10 cellular contexts compared by ENCODE assay signal in the genomic region with DNA sequence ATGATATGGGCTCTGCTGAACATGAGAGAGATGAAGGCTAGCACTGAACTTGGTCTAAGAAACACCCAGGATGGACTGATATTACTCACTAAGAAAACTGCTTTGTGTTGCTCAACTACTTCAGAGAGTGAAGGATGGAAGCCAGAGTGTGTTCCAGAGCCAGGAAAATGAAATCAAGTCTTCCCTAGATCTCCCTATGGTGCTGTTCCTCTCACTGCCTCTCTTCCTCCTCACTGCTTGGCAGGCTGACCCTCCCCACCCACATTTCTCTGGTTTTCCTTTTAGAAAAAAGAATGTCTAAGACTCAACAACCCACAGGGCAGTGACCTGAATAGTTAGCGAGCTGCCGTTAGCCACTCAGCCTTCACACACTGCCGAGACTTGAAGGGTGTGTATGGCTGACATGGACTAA.
DNase-seq lines count a peak whose midpoint lies in the region; TF ChIP-seq lines count a peak whose summit lies in the region.
"Had no signal": no experiment of that assay in that cellular context is flagged by ENCODE, and none has a peak within 500 bp of the region (broad histone marks: within the 10 kb centered on the region; RNA-seq: fewer than 3 reads in every experiment).

No MANE protein-coding gene starts in this region.

- H3K27ac ChIP-seq in fibroblast of lung (ENCODE audit: insufficient read depth, low read length) (peak overlapping the region; percentile 43), muscle layer of duodenum (ENCODE audit: low read length) (peak overlapping the region; percentile 24), tibial artery (peak overlapping the region; percentile 71 to 77), dorsolateral prefrontal cortex (no peak overlapping the region)

- H3K4me1 ChIP-seq in fibroblast of lung (ENCODE audit: control insufficient read depth, extremely low read depth, insufficient read depth, low read length) (peaks cover 4% of the 10 kb centered on the region), muscle layer of duodenum (ENCODE audit: control insufficient read depth in 1 of 2, insufficient read depth in 2 of 2, low read length in 2 of 2) (no peaks in the 10 kb centered on the region), tibial artery (peaks cover 0 to 38% (median 26%) of the 10 kb centered on the region in 4 donors)

- intact Hi-C loops in tibial artery (cut with DNase I; ENCODE audit: low total_unique reads) = no loop called here
- intact Hi-C loops in dorsolateral prefrontal cortex (cut with DNase I) = no loop called here

- peak; percentile 51 for DNase-seq in NCI-H226
- peak; percentile 72 to 87 for DNase-seq in fibroblast of lung (ENCODE audit: low read depth in 2 of 2)
- DNase-seq in tibial artery = peak; percentile 78 to 80
- DNase-seq in GM10266 (ENCODE audit: extremely low spot score) = no peak
- no peak for DNase-seq in dorsolateral prefrontal cortex
- DNase-seq in stimulated activated CD4-positive, alpha-beta T cell treated with anti-CD3 and anti-CD28 coated beads, Interleukin-12 subunit alpha, Interleukin-12 subunit beta, amount 100 ng/mL, for 4 hours = no peak
- DNase-seq: cerebellar nuclear complex, DND-41, NCI-H2171 treated with DMSO at 0.1 percent for 48 hours had no signal

- H3K9me3 ChIP-seq in fibroblast of lung (ENCODE audit: control insufficient read depth, insufficient read depth, low read depth, low read length) (no peaks in the 10 kb centered on the region), muscle layer of duodenum (ENCODE audit: control insufficient read depth in 1 of 2, low read length in 2 of 2) (no peaks in the 10 kb centered on the region), tibial artery (no peaks in the 10 kb centered on the region)

- H3K27me3 ChIP-seq in fibroblast of lung (ENCODE audit: control insufficient read depth, insufficient read depth, low read length) (no peaks in the 10 kb centered on the region), muscle layer of duodenum (ENCODE audit: low read depth, low read length) (no peaks in the 10 kb centered on the region), tibial artery (no peaks in the 10 kb centered on the region), dorsolateral prefrontal cortex (no peaks in the 10 kb centered on the region)

- H3K4me2 ChIP-seq in fibroblast of lung (ENCODE audit: extremely low read depth, insufficient read depth, low read length) = peak overlapping the region; percentile 38

- TF ChIP-seq CTCF in fibroblast of lung (conservative IDR thresholded peaks at IDR 0.05 in 1 of 2, IDR thresholded peaks at IDR 0.05 in 1 of 2; ENCODE audit: low read depth in 1 of 2, low read length in 2 of 2) = no peak
- TF ChIP-seq CTCF in tibial artery (IDR thresholded peaks at IDR 0.05) = no peak
- no peak for TF ChIP-seq CTCF in GM10266 (IDR thresholded peaks at IDR 0.05; ENCODE audit: control insufficient read depth, insufficient read depth, low read depth, missing control alignments)
- TF ChIP-seq CTCF in dorsolateral prefrontal cortex (IDR thresholded peaks at IDR 0.05 in 54 of 56, conservative IDR thresholded peaks at IDR 0.05 in 2 of 56; ENCODE audit: low read depth in 1 of 56, partially characterized antibody in 56 of 56) = no peak

- no peaks in the 10 kb centered on the region for H4K20me1 ChIP-seq in fibroblast of lung (ENCODE audit: control insufficient read depth, extremely low read depth, insufficient read depth, low read length)

- H3K4me3 ChIP-seq in fibroblast of lung (replicated peaks in 1 of 4; ENCODE audit: control extremely low read depth in 1 of 4, insufficient read depth in 1 of 4, low read depth in 3 of 4, low read length in 4 of 4) (no peak overlapping the region), muscle layer of duodenum (ENCODE audit: low read depth in 1 of 2, low read length in 2 of 2) (no peak overlapping the region), tibial artery (no peak overlapping the region), dorsolateral prefrontal cortex (no peak overlapping the region)

- H2AFZ ChIP-seq in fibroblast of lung (ENCODE audit: low read length) = peak overlapping the region; percentile 50

- H3K36me3 ChIP-seq in fibroblast of lung (ENCODE audit: control insufficient read depth, insufficient read depth, low read length) = no peaks in the 10 kb centered on the region
- H3K36me3 ChIP-seq in muscle layer of duodenum (ENCODE audit: control insufficient read depth in 1 of 2, insufficient read depth in 2 of 2, low read length in 2 of 2) = peaks cover 0 to 39% of the 10 kb centered on the region in 2 donors
- H3K36me3 ChIP-seq in tibial artery = peaks cover 0 to 18% (median 7%) of the 10 kb centered on the region in 3 donors

- H3K9ac ChIP-seq in fibroblast of lung (ENCODE audit: insufficient read depth, low read length) = no peak overlapping the region

- no peaks in the 10 kb centered on the region for H3K79me2 ChIP-seq in fibroblast of lung (ENCODE audit: control insufficient read depth, insufficient read depth, low read length)

Comparison
In these comparisons a context has a peak if more than half of its experiments do, and no peak if none do; other contexts are left out.
1. DNase-seq: peak in NCI-H226 (single experiment), fibroblast of lung (2 of 2) and tibial artery (2 of 2); none in GM10266 (single experiment), dorsolateral prefrontal cortex (0 of 10) and stimulated activated CD4-positive, alpha-beta T cell treated with anti-CD3 and anti-CD28 coated beads, Interleukin-12 subunit alpha, Interleukin-12 subunit beta, amount 100 ng/mL, for 4 hours (single experiment).
2. H3K27ac ChIP-seq: peak in fibroblast of lung (single experiment), muscle layer of duodenum (single experiment) and tibial artery (2 of 2); none in dorsolateral prefrontal cortex (0 of 59).